ENCODE assay signal across 8 cellular contexts in the genomic region with DNA sequence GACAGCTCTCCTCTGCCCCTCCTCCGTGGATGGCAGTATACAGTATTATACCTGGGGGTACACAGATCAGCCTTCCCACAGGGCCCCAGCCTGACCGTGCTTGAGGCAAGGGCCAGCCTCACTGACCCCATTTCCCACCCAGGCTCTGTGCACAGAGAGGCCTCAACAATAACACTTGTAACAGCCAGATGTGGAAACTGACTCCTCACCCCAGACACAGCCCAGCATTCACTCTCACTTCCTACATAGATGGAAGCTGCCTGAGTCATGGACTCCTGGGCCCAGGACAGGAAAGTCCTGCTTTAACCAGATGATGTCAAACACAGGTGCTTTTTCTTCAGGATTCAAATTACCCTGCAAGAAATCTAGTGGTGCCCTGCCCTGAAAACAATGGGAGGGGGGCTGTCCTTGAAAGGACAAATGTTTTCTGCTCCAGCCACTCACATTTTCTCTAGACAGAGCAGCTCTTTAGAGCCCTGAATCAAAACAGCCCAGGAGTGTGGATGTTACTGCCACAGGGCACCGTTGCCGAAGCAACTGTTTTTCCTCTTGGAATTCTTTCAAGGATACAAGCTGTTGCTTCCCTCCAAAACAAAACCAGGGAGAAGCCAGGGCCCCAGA. TPM values are rescaled to one million over a fixed set of nuclear protein-coding genes. Genes with fewer than 3 reads are reported as not detected.
DNase-seq lines count a peak whose midpoint lies in the region; ATAC-seq and TF ChIP-seq lines count a peak whose summit lies in the region.

No MANE protein-coding gene starts in this region.

- H3K36me3 ChIP-seq in endodermal cell (ENCODE audit: control insufficient read depth, insufficient read depth, low read length) (peaks cover 13% of the 10 kb centered on the region), neutrophil (no peaks in the 10 kb centered on the region)

- DNase-seq in EH (ENCODE audit: low read depth) = peak; percentile 65
- peak; percentile 25 for DNase-seq in NOMO-1 treated with DMSO at 0.1 percent for 48 hours (lab: John Stamatoyannopoulos, UW; ENCODE audit: unreplicated experiment)
- DNase-seq in endodermal cell = no peak
- no peak for DNase-seq in SKM-1 treated with dmso at 0.1 percent for 144 hours (lab: John Stamatoyannopoulos, UW; ENCODE audit: unreplicated experiment)
- DNase-seq in GM19240 (ENCODE audit: insufficient read length, low spot score) = no peak
- no peak for DNase-seq in amniotic stem cell (lab: John Stamatoyannopoulos, UW)

- peak overlapping the region; percentile 5 for H3K4me3 Mint-ChIP-seq in endodermal cell

- whole genome bisulfite sequencing in endodermal cell (ENCODE audit: insufficient coverage in 1 of 2, insufficient read length in 1 of 2), 2 experiments = 89 to 90% methylated on average over 2 to 4 of the region's 4 CpGs

- H3K27ac Mint-ChIP-seq in endodermal cell = peak overlapping the region; percentile 41

- no peak for ATAC-seq in HG03135 (IDR thresholded peaks at IDR 0.05; ENCODE audit: unreplicated experiment)

- H3K9me3 ChIP-seq in endodermal cell (ENCODE audit: control insufficient read depth, low read length) (peaks cover 7% of the 10 kb centered on the region), neutrophil (no peaks in the 10 kb centered on the region)

- no peaks in the 10 kb centered on the region for H3K27me3 Mint-ChIP-seq in endodermal cell (ENCODE audit: insufficient read depth)

- H3K9ac ChIP-seq in endodermal cell (ENCODE audit: extremely low read depth, low read length, poor library complexity, severe bottlenecking) = no peak overlapping the region

- H3K36me3 Mint-ChIP-seq in endodermal cell (ENCODE audit: low read depth) = peaks cover 21% of the 10 kb centered on the region

- peaks cover 29% of the 10 kb centered on the region for H3K4me1 ChIP-seq in endodermal cell (ENCODE audit: control insufficient read depth, insufficient read depth, low read length)
- peaks cover 69 to 75% of the 10 kb centered on the region in 2 experiments for H3K4me1 ChIP-seq in neutrophil (ENCODE audit: control insufficient read depth in 1 of 2, insufficient read depth in 1 of 2, low read depth in 1 of 2, low read length in 1 of 2)

- peaks cover 11% of the 10 kb centered on the region for H3K9me3 Mint-ChIP-seq in endodermal cell

- TF ChIP-seq CTCF in endodermal cell (conservative IDR thresholded peaks at IDR 0.05) (no peak), neutrophil (IDR thresholded peaks at IDR 0.05) (no peak)

- H3K27me3 ChIP-seq in endodermal cell (ENCODE audit: control insufficient read depth, insufficient read depth, low read length, poor library complexity, severe bottlenecking) = no peaks in the 10 kb centered on the region
- no peaks in the 10 kb centered on the region for H3K27me3 ChIP-seq in neutrophil

- no peak overlapping the region for H3K4me3 ChIP-seq in endodermal cell (ENCODE audit: low read length)
- H3K4me3 ChIP-seq in neutrophil (ENCODE audit: low read depth in 1 of 2, low read length in 1 of 2) = no peak overlapping the region

- H3K27ac ChIP-seq in endodermal cell (ENCODE audit: low read depth, low read length) (peak overlapping the region; percentile 6), neutrophil (peak overlapping the region; percentile 61)

- peaks cover 63% of the 10 kb centered on the region for H3K4me1 Mint-ChIP-seq in endodermal cell

RNA-seq across cellular contexts. Expression of a gene that starts 16.4 kb away (rescaled TPM):
- total RNA-seq in endodermal cell = 10 to 100 TPM; 46.7 to 47.8 TPM
- 44.4 TPM for polyA plus RNA-seq in endodermal cell (2013, experiment 1 of 2)
- polyA plus RNA-seq in endodermal cell (2013, experiment 2 of 2) = 41.1 TPM

RNA-seq across cellular contexts. Expression of a gene that starts 19.3 kb away (rescaled TPM):
- total RNA-seq in endodermal cell = 10 to 100 TPM; 59.2 to 64.0 TPM
- polyA plus RNA-seq in endodermal cell (2013, experiment 1 of 2) = 22.9 TPM
- 17.8 TPM for polyA plus RNA-seq in endodermal cell (2013, experiment 2 of 2)

Comparison
In these comparisons a context has a peak if more than half of its experiments do, and no peak if none do; other contexts are left out.
1. DNase-seq: peak in EH (single experiment) and NOMO-1 treated with DMSO at 0.1 percent for 48 hours (single experiment); none in endodermal cell (single experiment), SKM-1 treated with dmso at 0.1 percent for 144 hours (single experiment), GM19240 (single experiment) and amniotic stem cell (single experiment).